ENCODE assay signal across 8 cellular contexts in the genomic region with DNA sequence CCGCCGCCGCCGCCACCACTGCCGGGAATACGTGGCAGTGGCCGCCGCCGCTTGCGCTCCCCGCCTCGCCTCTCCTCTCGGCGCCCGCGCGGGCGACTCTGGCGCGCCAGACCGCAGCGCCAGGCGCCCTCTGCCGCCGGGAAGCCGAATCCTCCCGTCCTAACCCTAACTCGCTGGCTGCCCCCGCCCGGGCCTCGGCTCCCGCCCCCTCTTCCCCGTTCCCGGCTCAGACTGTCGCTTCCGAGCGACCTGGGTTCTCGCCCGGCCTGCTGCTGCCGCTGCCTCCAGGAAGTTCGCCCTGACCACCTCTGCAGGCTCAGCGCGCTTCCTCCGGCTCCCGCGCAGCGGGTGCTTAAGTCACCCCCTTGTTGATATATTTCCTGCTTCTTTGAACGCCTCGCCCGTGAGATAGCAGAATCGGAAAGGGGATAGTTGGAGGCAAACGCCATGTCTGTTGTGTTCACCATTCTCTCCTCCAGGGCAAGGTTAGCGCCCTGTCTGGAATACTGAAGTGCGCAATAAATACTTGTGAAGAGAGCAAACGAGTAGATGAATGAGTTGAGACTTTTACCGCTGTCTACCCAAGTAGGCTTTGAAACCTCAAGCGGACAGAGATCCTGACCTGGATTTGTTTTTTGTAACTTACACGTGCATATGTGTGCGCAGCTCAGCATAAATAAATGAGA. TPM values are rescaled to one million over a fixed set of nuclear protein-coding genes. Genes with fewer than 3 reads are reported as not detected.
DNase-seq lines count a peak whose midpoint lies in the region; ATAC-seq and TF ChIP-seq lines count a peak whose summit lies in the region.

Gene SMCO4 (minus strand): TSS at position 100 of the 686 bp plus-strand sequence. CDS start 64,202 bp downstream, outside the sequence.

- H3K4me1 Mint-ChIP-seq in naive thymus-derived CD4-positive, alpha-beta T cell: peaks cover 6 to 39% (median 21%) of the 10 kb centered on the region in 7 donors

- H3K9ac ChIP-seq in GM23248 (peak within 1 kb of the TSS; percentile 92), Karpas-422 (ENCODE audit: low read length) (peak within 1 kb of the TSS; percentile 42), fibroblast of lung (ENCODE audit: insufficient read depth, low read length) (peak within 1 kb of the TSS; percentile 51)

- peak within 1 kb of the TSS; percentile 88 to 95 (median 92) for H3K4me3 Mint-ChIP-seq in naive thymus-derived CD4-positive, alpha-beta T cell

- H3K4me1 ChIP-seq in DOHH2 (ENCODE audit: control insufficient read depth, low read length) (peaks cover 20% of the 10 kb centered on the region), GM23248 (ENCODE audit: insufficient read depth) (no peaks in the 10 kb centered on the region), Karpas-422 (ENCODE audit: low read length) (peaks cover 13% of the 10 kb centered on the region), fibroblast of lung (ENCODE audit: control insufficient read depth, extremely low read depth, insufficient read depth, low read length) (peaks cover 7% of the 10 kb centered on the region)
- no peaks in the 10 kb centered on the region for H3K4me1 ChIP-seq in naive thymus-derived CD4-positive, alpha-beta T cell (ENCODE audit: control insufficient read depth in 2 of 2, insufficient read depth in 2 of 2, low read length in 2 of 2)

- H3K79me2 ChIP-seq in DOHH2 (ENCODE audit: control insufficient read depth, low read length) (no peaks in the 10 kb centered on the region), GM23248 (ENCODE audit: insufficient read depth) (peaks cover 18% of the 10 kb centered on the region), Karpas-422 (ENCODE audit: low read length) (no peaks in the 10 kb centered on the region), fibroblast of lung (ENCODE audit: control insufficient read depth, insufficient read depth, low read length) (no peaks in the 10 kb centered on the region)

- intact Hi-C loops in naive thymus-derived CD4-positive, alpha-beta T cell (cut with micrococcal nuclease): loop anchor here (1.0 to 10.0 kb wide), 13 partner anchors 31 to 1524 kb away; partner anchors contain the start of genes C11orf54 (in 2 of the 2), MED17 (in 2 of the 2), TAF1D (in 2 of the 2) and ANKRD49 (in 1 of the 2)

- DNase-seq in GM23248 (peak; percentile 92), Karpas-422 (peak; percentile 92), RKO (ENCODE audit: low spot score) (peak; percentile 86), activated T-helper 1 cell treated with Interleukin-2 at 50 U/mL for 16 hours (ENCODE audit: low read depth) (peak; percentile 43), fibroblast of lung (ENCODE audit: low read depth in 2 of 2) (peak; percentile 68 to 69)
- peak; percentile 17 to 82 (median 40) for DNase-seq in naive thymus-derived CD4-positive, alpha-beta T cell
- peak; percentile 20 to 42 (median 30) for DNase-seq in stimulated activated naive CD4-positive, alpha-beta T cell (lab: John Stamatoyannopoulos, UW)

- H3K4me2 ChIP-seq in DOHH2 (ENCODE audit: low read length) (peak within 1 kb of the TSS; percentile 91), GM23248 (ENCODE audit: unreplicated experiment) (peak within 1 kb of the TSS; percentile 79), Karpas-422 (ENCODE audit: low read depth, low read length, poor library complexity, severe bottlenecking) (peak within 1 kb of the TSS; percentile 67), fibroblast of lung (ENCODE audit: extremely low read depth, insufficient read depth, low read length) (peak within 1 kb of the TSS; percentile 95)

- no peaks in the 10 kb centered on the region for H3K9me3 ChIP-seq in DOHH2 (ENCODE audit: control insufficient read depth, insufficient read depth, low read length)
- no peaks in the 10 kb centered on the region for H3K9me3 ChIP-seq in GM23248 (ENCODE audit: low read depth)
- H3K9me3 ChIP-seq in Karpas-422 (ENCODE audit: low read length): no peaks in the 10 kb centered on the region
- no peaks in the 10 kb centered on the region for H3K9me3 ChIP-seq in fibroblast of lung (ENCODE audit: control insufficient read depth, insufficient read depth, low read depth, low read length)
- no peaks in the 10 kb centered on the region for H3K9me3 ChIP-seq in naive thymus-derived CD4-positive, alpha-beta T cell (ENCODE audit: control insufficient read depth in 2 of 3, low read length in 3 of 3)

- CTCF ChIA-PET in naive thymus-derived CD4-positive, alpha-beta T cell (lab: Charles Lee): no interaction called here

- peak within 1 kb of the TSS in 7 of 9 donors; percentile 9 to 87 (median 52) for H3K27ac Mint-ChIP-seq in naive thymus-derived CD4-positive, alpha-beta T cell

- H3K4me3 ChIP-seq in DOHH2 (ENCODE audit: low read length): peak within 1 kb of the TSS; percentile 74
- peak within 1 kb of the TSS; percentile 87 for H3K4me3 ChIP-seq in GM23248
- H3K4me3 ChIP-seq in Karpas-422 (ENCODE audit: low read length): peak within 1 kb of the TSS; percentile 58; the same call in 1 of the 2 replicates
- peak within 1 kb of the TSS; percentile 54 to 79 (median 66) for H3K4me3 ChIP-seq in fibroblast of lung (replicated peaks in 1 of 4; ENCODE audit: control extremely low read depth in 1 of 4, insufficient read depth in 1 of 4, low read depth in 3 of 4, low read length in 4 of 4)
- H3K4me3 ChIP-seq in naive thymus-derived CD4-positive, alpha-beta T cell (ENCODE audit: low read length): peak within 1 kb of the TSS; percentile 48

- no peaks in the 10 kb centered on the region for H3F3A ChIP-seq in DOHH2 (ENCODE audit: control insufficient read depth, insufficient read depth)
- peaks cover 7% of the 10 kb centered on the region; the same call in 1 of the 2 replicates for H3F3A ChIP-seq in GM23248 (ENCODE audit: insufficient read depth)

- H3K9me3 Mint-ChIP-seq in naive thymus-derived CD4-positive, alpha-beta T cell: peaks cover 0 to under 1% (median 0%) of the 10 kb centered on the region in 11 donors

- H3K27me3 ChIP-seq in DOHH2 (ENCODE audit: control insufficient read depth, low read length) (peaks cover 34% of the 10 kb centered on the region), GM23248 (replicated peaks; ENCODE audit: insufficient read depth) (peaks cover 13% of the 10 kb centered on the region), Karpas-422 (ENCODE audit: low read length) (no peaks in the 10 kb centered on the region; the same call in 1 of the 2 replicates), fibroblast of lung (ENCODE audit: control insufficient read depth, insufficient read depth, low read length) (peaks cover 3% of the 10 kb centered on the region)
- H3K27me3 ChIP-seq in naive thymus-derived CD4-positive, alpha-beta T cell (ENCODE audit: control insufficient read depth in 2 of 2, insufficient read depth in 2 of 2, low read length in 2 of 2): no peaks in the 10 kb centered on the region

- no peaks in the 10 kb centered on the region for H3K36me3 ChIP-seq in DOHH2 (ENCODE audit: control insufficient read depth, low read length)
- no peaks in the 10 kb centered on the region for H3K36me3 ChIP-seq in GM23248 (ENCODE audit: low read depth)
- H3K36me3 ChIP-seq in Karpas-422 (ENCODE audit: insufficient read depth, low read length): no peaks in the 10 kb centered on the region
- no peaks in the 10 kb centered on the region for H3K36me3 ChIP-seq in fibroblast of lung (ENCODE audit: control insufficient read depth, insufficient read depth, low read length)
- no peaks in the 10 kb centered on the region for H3K36me3 ChIP-seq in naive thymus-derived CD4-positive, alpha-beta T cell (ENCODE audit: control insufficient read depth in 2 of 3, insufficient read depth in 3 of 3, low read length in 3 of 3)

- POLR2A ChIA-PET in naive thymus-derived CD4-positive, alpha-beta T cell (lab: Charles Lee): no interaction called here

- ATAC-seq in naive thymus-derived CD4-positive, alpha-beta T cell: peak; percentile 83

- H3K36me3 Mint-ChIP-seq in naive thymus-derived CD4-positive, alpha-beta T cell: no peaks in the 10 kb centered on the region

- H3K27ac ChIP-seq in DOHH2 (ENCODE audit: low read depth, low read length): no peak within 1 kb of the TSS
- H3K27ac ChIP-seq in GM23248: peak within 1 kb of the TSS; percentile 59
- no peak within 1 kb of the TSS for H3K27ac ChIP-seq in Karpas-422 (ENCODE audit: low read length)
- H3K27ac ChIP-seq in fibroblast of lung (ENCODE audit: insufficient read depth, low read length): no peak within 1 kb of the TSS
- peak within 1 kb of the TSS; percentile 33 for H3K27ac ChIP-seq in naive thymus-derived CD4-positive, alpha-beta T cell (ENCODE audit: low read depth, low read length)

- WGBS in GM23248 (ENCODE audit: low coverage in 1 of 2, low lambda C conversion rate in 2 of 2, missing lambda C conversion rate in 2 of 2), 2 experiments: 6 to 11% methylated on average over 39 to 53 of the region's 59 CpGs

- TF ChIP-seq CTCF in DOHH2 (IDR thresholded peaks at IDR 0.05; ENCODE audit: low read depth, low read length, poor library complexity, severe bottlenecking) (peak; percentile 49), fibroblast of lung (conservative IDR thresholded peaks at IDR 0.05 in 1 of 2, IDR thresholded peaks at IDR 0.05 in 1 of 2; ENCODE audit: low read depth in 1 of 2, low read length in 2 of 2) (peak; percentile 49 to 63)

- in situ Hi-C loops in GM23248 (cut with MboI): loop anchor here (10.0 kb wide), 1 partner anchor 309 kb away; no protein-coding TSS in a partner anchor

- H2AFZ ChIP-seq in GM23248: peak within 1 kb of the TSS; percentile 93
- H2AFZ ChIP-seq in Karpas-422 (ENCODE audit: low read length): peak within 1 kb of the TSS; percentile 78; the same call in 1 of the 2 replicates
- H2AFZ ChIP-seq in fibroblast of lung (ENCODE audit: low read length): peak within 1 kb of the TSS; percentile 87

- H3K9me2 ChIP-seq in DOHH2 (replicated peaks; ENCODE audit: control insufficient read depth, low read length): no peaks in the 10 kb centered on the region
- no peaks in the 10 kb centered on the region for H3K9me2 ChIP-seq in GM23248 (ENCODE audit: insufficient read depth)
- no peaks in the 10 kb centered on the region for H3K9me2 ChIP-seq in Karpas-422 (replicated peaks; ENCODE audit: insufficient read depth, low read length)

- peaks cover 0 to 16% (median 4%) of the 10 kb centered on the region in 5 donors for H3K27me3 Mint-ChIP-seq in naive thymus-derived CD4-positive, alpha-beta T cell

- no peaks in the 10 kb centered on the region for H4K20me1 ChIP-seq in DOHH2 (ENCODE audit: control insufficient read depth, insufficient read depth, low read depth, low read length)
- H4K20me1 ChIP-seq in GM23248 (ENCODE audit: insufficient read depth): no peaks in the 10 kb centered on the region
- H4K20me1 ChIP-seq in Karpas-422 (ENCODE audit: insufficient read depth, low read depth, low read length): no peaks in the 10 kb centered on the region
- H4K20me1 ChIP-seq in fibroblast of lung (ENCODE audit: control insufficient read depth, extremely low read depth, insufficient read depth, low read length): no peaks in the 10 kb centered on the region

RNA-seq across cellular contexts. Expression of gene SMCO4, which starts in this region (rescaled TPM):
- total RNA-seq in GM23248 (2014; rRNA removed; shearing (Covaris generic)): 12.9 and 20.7 TPM in 2 replicates
- polyA plus RNA-seq in GM23248 (2016; fragmentation: Nextera tagmentation; extraction: Ambion mirVana) (16.8 and 21.1 TPM in 2 replicates), fibroblast of lung (6.4 and 8.2 TPM in 2 replicates)
- not detected in 2 replicates for total RNA-seq in Karpas-422 (2014; rRNA removed; shearing (Covaris generic); ENCODE audit: low replicate concordance)
- total RNA-seq in fibroblast of lung: 8.6 and 44.2 TPM in 2 replicates
- 11.0 and 11.5 TPM in 2 replicates for polyA plus RNA-seq in fibroblast of lung (2012)
- 9.2 TPM in 1 of 2 replicates, not detected in the other for polyA minus RNA-seq in fibroblast of lung (ENCODE audit: low replicate concordance)
- 10 to 100 TPM in 2 of 5 experiments, 1 to 10 TPM in 3; 2.9 to 34.7 (median 5.9) TPM for total RNA-seq in naive thymus-derived CD4-positive, alpha-beta T cell
- polyA plus RNA-seq in naive thymus-derived CD4-positive, alpha-beta T cell: 1 to 10 TPM in 1 of 2 donors, under 1 TPM in 1; 0.97 to 3.9 TPM

Comparison
In these comparisons a context has a peak if more than half of its experiments do, and no peak if none do; other contexts are left out.
1. Peak in DNase-seq, H3K4me3 ChIP-seq, H3K9ac ChIP-seq and H3K4me2 ChIP-seq in Karpas-422; RNA of the gene not detected or under 1 TPM.
2. H3K27ac ChIP-seq: peak in GM23248 (single experiment) and naive thymus-derived CD4-positive, alpha-beta T cell (single experiment); none in DOHH2 (single experiment), Karpas-422 (single experiment) and fibroblast of lung (single experiment).
3. DNase-seq: peak in every context shown above with its lines; median percentile 92 in GM23248; 92 in Karpas-422; 86 in RKO; 68 in fibroblast of lung; 43 in activated T-helper 1 cell treated with Interleukin-2 at 50 U/mL for 16 hours; 40 in naive thymus-derived CD4-positive, alpha-beta T cell; 30 in stimulated activated naive CD4-positive, alpha-beta T cell.
4. H3K9ac ChIP-seq: peak in every context shown above with its lines; median percentile 92 in GM23248; 51 in fibroblast of lung; 42 in Karpas-422.
5. Peak in every context shown above with its lines, with median percentiles within 50 percentile points of each other: H3K4me2 ChIP-seq, H3K4me3 ChIP-seq and H2AFZ ChIP-seq.